8 cellular contexts compared by ENCODE assay signal in the genomic region with DNA sequence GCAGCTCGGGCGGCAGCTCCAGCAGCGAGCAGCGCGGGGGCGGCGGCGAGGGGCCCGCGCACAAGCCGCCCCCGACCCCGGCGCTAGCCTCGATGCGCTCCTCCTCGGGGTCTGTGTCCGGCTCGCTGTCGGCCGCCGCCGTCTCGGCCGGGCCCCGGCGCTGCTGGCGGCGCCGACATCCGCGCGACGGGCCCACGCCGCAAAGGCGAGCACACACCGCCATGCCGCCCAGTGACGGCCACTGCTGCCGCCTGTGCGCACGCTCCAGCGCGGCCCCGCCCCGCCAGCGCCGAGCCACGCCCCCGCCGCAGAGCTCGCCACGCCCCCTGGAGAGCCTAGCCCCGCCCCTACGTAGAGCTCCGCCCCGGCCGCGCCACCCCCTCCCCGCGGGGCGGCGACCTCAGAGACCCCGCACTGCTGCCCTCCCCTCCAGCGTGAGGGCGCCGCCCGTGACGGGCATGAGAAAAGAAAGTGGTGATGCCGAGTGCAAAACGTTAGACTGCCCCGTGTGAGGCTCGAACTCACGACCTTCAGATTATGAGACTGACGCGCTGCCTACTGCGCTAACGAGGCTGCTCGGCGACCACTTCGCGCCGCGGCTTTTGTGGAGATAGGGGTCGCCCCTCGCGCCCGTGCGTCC. TPM values are rescaled to one million over a fixed set of nuclear protein-coding genes. Genes with fewer than 3 reads are reported as not detected.
DNase-seq lines count a peak whose midpoint lies in the region; TF ChIP-seq lines count a peak whose summit lies in the region.

A gene with protein sequence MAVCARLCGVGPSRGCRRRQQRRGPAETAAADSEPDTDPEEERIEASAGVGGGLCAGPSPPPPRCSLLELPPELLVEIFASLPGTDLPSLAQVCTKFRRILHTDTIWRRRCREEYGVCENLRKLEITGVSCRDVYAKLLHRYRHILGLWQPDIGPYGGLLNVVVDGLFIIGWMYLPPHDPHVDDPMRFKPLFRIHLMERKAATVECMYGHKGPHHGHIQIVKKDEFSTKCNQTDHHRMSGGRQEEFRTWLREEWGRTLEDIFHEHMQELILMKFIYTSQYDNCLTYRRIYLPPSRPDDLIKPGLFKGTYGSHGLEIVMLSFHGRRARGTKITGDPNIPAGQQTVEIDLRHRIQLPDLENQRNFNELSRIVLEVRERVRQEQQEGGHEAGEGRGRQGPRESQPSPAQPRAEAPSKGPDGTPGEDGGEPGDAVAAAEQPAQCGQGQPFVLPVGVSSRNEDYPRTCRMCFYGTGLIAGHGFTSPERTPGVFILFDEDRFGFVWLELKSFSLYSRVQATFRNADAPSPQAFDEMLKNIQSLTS (minus strand): TSS at position 255 of the 640 bp plus-strand sequence. CDS start 32 bp downstream, at position 223.

- H3K9me3 ChIP-seq in esophagus (ENCODE audit: control insufficient read depth in 2 of 2, insufficient read depth in 1 of 2, low read depth in 1 of 2, low read length in 1 of 2) (no peaks in the 10 kb centered on the region), muscle layer of colon (ENCODE audit: low read length) (no peaks in the 10 kb centered on the region)

- no peak for TF ChIP-seq CTCF in GM20000 (IDR thresholded peaks at IDR 0.05; ENCODE audit: extremely low read depth, missing control alignments)

- H3K4me1 ChIP-seq in esophagus (ENCODE audit: control insufficient read depth in 2 of 2, insufficient read depth in 2 of 2, low read length in 1 of 2) = peaks cover 0 to 4% of the 10 kb centered on the region in 2 donors
- peaks cover 46% of the 10 kb centered on the region for H3K4me1 ChIP-seq in muscle layer of colon (ENCODE audit: insufficient read depth, low read length)

- H3K27ac ChIP-seq in esophagus (ENCODE audit: low read depth in 2 of 2, low read length in 1 of 2) (peak within 1 kb of the TSS; percentile 95 to 97), muscle layer of colon (ENCODE audit: low read depth, low read length) (peak within 1 kb of the TSS; percentile 92)

- H3K27me3 ChIP-seq in esophagus (ENCODE audit: control insufficient read depth in 1 of 2, insufficient read depth in 2 of 2, low read length in 2 of 2) (no peaks in the 10 kb centered on the region), muscle layer of colon (ENCODE audit: control insufficient read depth in 1 of 2, insufficient read depth in 2 of 2, low read length in 2 of 2) (no peaks in the 10 kb centered on the region)

- 0 to 1% methylated on average over 36 to 90 of the region's 90 CpGs for WGBS in esophagus, 2 donors

- peak within 1 kb of the TSS; percentile 54 for H3K9ac ChIP-seq in muscle layer of colon (ENCODE audit: low read length)

- DNase-seq in COR-L47 (lab: John Stamatoyannopoulos, UW) (peak; percentile 68), GM20000 (ENCODE audit: low spot score) (peak; percentile 93), HT1080 (ENCODE audit: low read depth) (peak; percentile 89), OCI-M1 (lab: John Stamatoyannopoulos, UW) (peak; percentile 96)
- peak; percentile 95 for DNase-seq in activated T-cell treated with anti-CD3 and anti-CD28 coated beads, Interleukin-2, amount 50 U/mL, for 1 hour
- peak; percentile 87 for DNase-seq in stimulated activated CD8-positive, alpha-beta memory T cell treated with anti-CD3 and anti-CD28 coated beads, Interleukin-7, amount 100 ng/mL, for 24 hours (ENCODE audit: low read depth)

- H3K36me3 ChIP-seq in esophagus (ENCODE audit: control insufficient read depth in 2 of 2, insufficient read depth in 2 of 2, low read length in 1 of 2) (no peaks in the 10 kb centered on the region), muscle layer of colon (ENCODE audit: insufficient read depth, low read length) (no peaks in the 10 kb centered on the region)

- H3K4me3 ChIP-seq in esophagus (ENCODE audit: low read depth in 1 of 2, low read length in 2 of 2) (peak within 1 kb of the TSS; percentile 62 to 80), muscle layer of colon (ENCODE audit: low read depth in 1 of 2, low read length in 2 of 2) (peak within 1 kb of the TSS; percentile 52 to 80)

RNA-seq across cellular contexts. Expression of the gene that starts here (rescaled TPM):
- total RNA-seq in HT1080 (2014; rRNA removed; shearing (Covaris generic)) = 16.7 and 18.3 TPM in 2 replicates
- 10.4 and 10.8 TPM in 2 replicates for polyA plus RNA-seq in HT1080 (2015; cell fraction: cytosol; rRNA removed)
- 21.8 and 24.8 TPM in 2 replicates for polyA plus RNA-seq in HT1080 (2015; cell fraction: nucleus; rRNA removed)
- polyA plus RNA-seq in esophagus = 10 to 100 TPM; 10.4 to 12.5 TPM

Comparison
In these comparisons a context has a peak if more than half of its experiments do, and no peak if none do; other contexts are left out.
1. Peak in every context shown above with its lines: DNase-seq, H3K4me3 ChIP-seq and H3K27ac ChIP-seq.